Comparison of ENCODE assay signal across 18 cellular contexts in genomic region chr1:29243863-29244185, GRCh38. TPM values are rescaled to one million over a fixed set of nuclear protein-coding genes. Genes with fewer than 3 reads are reported as not detected.
A peak's percentile ranks its signal among the peaks of the same experiment; 100 is the strongest.
DNase-seq lines count a peak whose midpoint lies in the region; ATAC-seq and TF ChIP-seq lines count a peak whose summit lies in the region.
"Had no signal": no experiment of that assay in that cellular context is flagged by ENCODE, and none has a peak within 500 bp of the region (broad histone marks: within the 10 kb centered on the region; RNA-seq: fewer than 3 reads in every experiment).

No MANE protein-coding gene starts in this region.

- no peak for TF ChIP-seq POLR2A in IMR-90 (IDR thresholded peaks at IDR 0.05; ENCODE audit: low read depth, low read length)

- H3K27ac ChIP-seq in AG04450 (ENCODE audit: low read depth, low read length) (peak overlapping the region; percentile 21), IMR-90 (ENCODE audit: insufficient read depth, low read length) (no peak overlapping the region), brain microvascular endothelial cell (no peak overlapping the region)
- H3K27ac ChIP-seq: heart right ventricle, skin epidermis, thyroid gland had no signal

- intact Hi-C loops in IMR-90 (cut with micrococcal nuclease): loop anchor here (5.0 kb wide), 1 partner anchor 458 kb away; no protein-coding TSS in a partner anchor

- POLR2A ChIA-PET in AG04450 (lab: Yijun Ruan, JAX): no interaction called here
- POLR2A ChIA-PET in IMR-90 (lab: Charles Lee; ENCODE audit: unreplicated experiment): no interaction called here

- DNase-seq in AG04450 (ENCODE audit: low read depth, low spot score) (peak; percentile 54), IMR-90 (peak; percentile 89), brain microvascular endothelial cell (peak; percentile 82), islet precursor cell (peak; percentile 63), D341Med (ENCODE audit: low spot score) (no peak), NCI-H187 (lab: John Stamatoyannopoulos, UW) (no peak)
- DNase-seq: activated CD4-positive, alpha-beta T cell treated with anti-CD3 and anti-CD28 coated beads, Interleukin-2, amount 50 U/mL, for 1 hour; activated naive CD8-positive, alpha-beta T cell treated with anti-CD3 and anti-CD28 coated beads, Interleukin-2, amount 10 ng/mL, durations not matched to agents 7 days and 5 days; heart right ventricle; NCI-H1105; NCI-H226; NK-92 treated with Interleukin-12 subunit alpha and Interleukin-12 subunit beta, amount 100 ng/mL, for 24 hours; thyroid gland had no signal

- TF ChIP-seq CTCF in AG04450 (IDR thresholded peaks at IDR 0.05; ENCODE audit: low read depth, low read length) (no peak), IMR-90 (conservative IDR thresholded peaks at IDR 0.05; ENCODE audit: low read depth, low read length) (no peak), brain microvascular endothelial cell (IDR thresholded peaks at IDR 0.05; ENCODE audit: low read depth, low read length, missing control alignments) (no peak)

- H3K4me3 ChIP-seq in AG04450 (ENCODE audit: low read depth, low read length) (no peak overlapping the region), IMR-90 (ENCODE audit: insufficient read depth, low read depth, low read length) (no peak overlapping the region), brain microvascular endothelial cell (ENCODE audit: low read depth, low read length) (no peak overlapping the region)
- H3K4me3 ChIP-seq: heart right ventricle, skin epidermis, thyroid gland had no signal

- H3K4ac ChIP-seq in IMR-90 (ENCODE audit: low read depth, low read length): no peak overlapping the region; the same call in 1 of the 2 replicates

- no peak overlapping the region for H4K5ac ChIP-seq in IMR-90 (ENCODE audit: low read depth, low read length)

- no peaks in the 10 kb centered on the region for H4K20me1 ChIP-seq in IMR-90 (ENCODE audit: insufficient read depth, low read length)

- CTCF ChIA-PET in AG04450 (lab: Charles Lee): interaction anchor here (0.6 to 1.5 kb wide), 5 partner anchors 97 to 1465 kb away, joined by 3 to 7 read pairs (median 4); no protein-coding TSS in a partner anchor
- CTCF ChIA-PET in IMR-90 (lab: Yijun Ruan, JAX): no interaction called here

- H2BK120ac ChIP-seq in IMR-90 (ENCODE audit: low read depth, low read length): no peak overlapping the region

- 14% methylated on average over 2 of the region's 2 CpGs; no CpG with 5 or more reads in 1 of the 2 experiments for WGBS in IMR-90 (ENCODE audit: extremely low coverage in 2 of 2, insufficient read length in 1 of 2), 2 experiments

- H3K9ac ChIP-seq in IMR-90 (ENCODE audit: low read depth, low read length): no peak overlapping the region

- dilution Hi-C loops in IMR-90 (cut with HindIII; ENCODE audit: low sequenced_read_pairs, unreplicated experiment): no loop called here

- H3K36me3 ChIP-seq in IMR-90 (ENCODE audit: control insufficient read depth, insufficient read depth, low read length) (no peaks in the 10 kb centered on the region), brain microvascular endothelial cell (replicated peaks) (no peaks in the 10 kb centered on the region)
- H3K36me3 ChIP-seq: heart right ventricle, thyroid gland had no signal

- no peak overlapping the region for H4K8ac ChIP-seq in IMR-90 (ENCODE audit: low read depth in 2 of 2, low read length in 2 of 2)

- no peak overlapping the region for H3K4me2 ChIP-seq in IMR-90 (ENCODE audit: low read depth, low read length)

- no peak overlapping the region for H4K91ac ChIP-seq in IMR-90 (ENCODE audit: insufficient read depth, low read depth, low read length)

- peaks cover 0 to 15% of the 10 kb centered on the region in 2 experiments; a peak in 1 of 4 replicates for H3K79me1 ChIP-seq in IMR-90 (ENCODE audit: low read depth in 1 of 2, low read length in 2 of 2)

- H2BK20ac ChIP-seq in IMR-90 (ENCODE audit: low read depth, low read length): no peak overlapping the region

- no peak overlapping the region for H3K14ac ChIP-seq in IMR-90 (replicated peaks; ENCODE audit: low read depth, low read length)

- in situ Hi-C loops in IMR-90 (cut with MboI; ENCODE audit: low sequenced_read_pairs): loop anchor here (5.0 to 10.0 kb wide), 6 partner anchors 141 to 1141 kb away; no protein-coding TSS in a partner anchor
- in situ Hi-C loops in brain microvascular endothelial cell (cut with HindIII; ENCODE audit: low pct_ligation_motif_present, low sequenced_read_pairs): loop anchor here (25.0 kb wide), 2 partner anchors 468 to 1443 kb away; no protein-coding TSS in a partner anchor

- H2AK9ac ChIP-seq in IMR-90 (replicated peaks; ENCODE audit: low read depth, low read length, poor library complexity): peak overlapping the region; percentile 26

- no peak for TF ChIP-seq RAD21 in IMR-90 (IDR thresholded peaks at IDR 0.05; ENCODE audit: low read length)

- no peak overlapping the region for H2BK5ac ChIP-seq in IMR-90 (ENCODE audit: low read depth, low read length, poor library complexity, severe bottlenecking)

- H3K9me1 ChIP-seq in IMR-90 (ENCODE audit: insufficient read depth, low read length): peaks cover 14% of the 10 kb centered on the region

- H2AFZ ChIP-seq in IMR-90 (replicated peaks; ENCODE audit: low read length, poor library complexity): peak overlapping the region; percentile 25

- H3K9me3 ChIP-seq in AG04450 (ENCODE audit: control insufficient read depth, insufficient read depth, low read length) (no peaks in the 10 kb centered on the region), IMR-90 (ENCODE audit: control insufficient read depth, insufficient read depth, low read length) (no peaks in the 10 kb centered on the region)
- H3K9me3 ChIP-seq: heart right ventricle, thyroid gland had no signal

- H3K27me3 ChIP-seq in AG04450 (ENCODE audit: control insufficient read depth, insufficient read depth, low read length) (no peaks in the 10 kb centered on the region), IMR-90 (ENCODE audit: control insufficient read depth, insufficient read depth, low read length) (no peaks in the 10 kb centered on the region), brain microvascular endothelial cell (replicated peaks) (no peaks in the 10 kb centered on the region)
- H3K27me3 ChIP-seq: thyroid gland had no signal

- no peak overlapping the region for H3K23ac ChIP-seq in IMR-90 (ENCODE audit: low read depth, low read length)

- ATAC-seq in IMR-90 (ENCODE audit: low read depth): peak; percentile 28; the same call in 1 of the 2 replicates
- ATAC-seq in GM21526 (IDR thresholded peaks at IDR 0.05; ENCODE audit: low FRiP score, unreplicated experiment): no peak
- no peak for ATAC-seq in HG02970 (IDR thresholded peaks at IDR 0.05; ENCODE audit: low FRiP score, unreplicated experiment)
- ATAC-seq: heart right ventricle; Right ventricle myocardium inferior; stimulated activated effector memory CD8-positive, alpha-beta T cell treated with anti-CD3 and anti-CD28 coated beads, Interleukin-12 subunit alpha, Interleukin-12 subunit beta, amount 100 ng/mL, for 72 hours had no signal

- H3K56ac ChIP-seq in IMR-90 (ENCODE audit: extremely low read depth, insufficient read depth, low read length): no peak overlapping the region

- no peak overlapping the region for H3K18ac ChIP-seq in IMR-90 (ENCODE audit: low read depth, low read length)

- H2AK5ac ChIP-seq in IMR-90 (ENCODE audit: low read depth, low read length): no peak overlapping the region

- peaks cover 12% of the 10 kb centered on the region for H3K4me1 ChIP-seq in IMR-90 (ENCODE audit: control insufficient read depth, insufficient read depth, low read length)

- no TSS peak for BruUV-seq in IMR-90 (replicated peaks; lab: Mats Ljungman, UMichigan)

- no peak overlapping the region for H2BK15ac ChIP-seq in IMR-90 (ENCODE audit: low read depth, low read length)

TF ChIP-seq in IMR-90, 13 proteins besides CTCF, POLR2A, EP300 and RAD21:
- TF ChIP-seq BHLHE40 (IDR thresholded peaks at IDR 0.05; ENCODE audit: low read depth, low read length) (no peak), FOS (IDR thresholded peaks at IDR 0.05; ENCODE audit: low read depth, low read length) (peak; percentile 84), RFX5 (IDR thresholded peaks at IDR 0.05; ENCODE audit: low read depth, low read length) (no peak), SMC3 (IDR thresholded peaks at IDR 0.05; ENCODE audit: low read depth, low read length) (no peak), MAFK (IDR thresholded peaks at IDR 0.05; ENCODE audit: low read depth, low read length) (no peak), MAZ (IDR thresholded peaks at IDR 0.05; ENCODE audit: borderline replicate concordance, low read depth, low read length) (peak; percentile 45; the same call in 1 of the 2 replicates)

RNA-seq across cellular contexts. Expression of gene PTPRU, which starts 7.5 kb away (rescaled TPM):
- polyA plus RNA-seq in AG04450 (2011; rRNA removed) (7.8 and 9.7 TPM in 2 replicates), IMR-90 (2012; rRNA removed) (10.7 and 10.8 TPM in 2 replicates)
- polyA minus RNA-seq in AG04450 (2011; rRNA and poly(A)+ RNA removed): 18.5 and 23.1 TPM in 2 replicates
- 5.0 and 7.0 TPM in 2 replicates for total RNA-seq in IMR-90 (2012; rRNA removed)
- polyA plus RNA-seq in IMR-90 (2012; cell fraction: cytosol; rRNA removed): 12.3 and 16.6 TPM in 2 replicates
- polyA plus RNA-seq in IMR-90 (2012; cell fraction: nucleus; rRNA removed; ENCODE audit: low replicate concordance): 18.5 and 56.4 TPM in 2 replicates

RNA-seq across cellular contexts. Expression of gene MECR, which starts 13.1 kb away (rescaled TPM):
- polyA plus RNA-seq in AG04450 (2011; rRNA removed) (18.2 and 23.4 TPM in 2 replicates), IMR-90 (2012; rRNA removed) (24.8 and 38.1 TPM in 2 replicates)
- 27.4 and 35.4 TPM in 2 replicates for polyA minus RNA-seq in AG04450 (2011; rRNA and poly(A)+ RNA removed)
- 19.2 and 20.3 TPM in 2 replicates for total RNA-seq in IMR-90 (2012; rRNA removed)
- 15.9 and 19.6 TPM in 2 replicates for polyA plus RNA-seq in IMR-90 (2012; cell fraction: cytosol; rRNA removed)
- 25.0 and 29.9 TPM in 2 replicates for polyA plus RNA-seq in IMR-90 (2012; cell fraction: nucleus; rRNA removed; ENCODE audit: low replicate concordance)

Comparison
In these comparisons a context has a peak if more than half of its experiments do, and no peak if none do; other contexts are left out.
1. DNase-seq: peak in AG04450 (single experiment), IMR-90 (single experiment), brain microvascular endothelial cell (single experiment) and islet precursor cell (single experiment); none in D341Med (single experiment) and NCI-H187 (0 of 2).